15 cellular contexts compared by ENCODE assay signal in the genomic region with DNA sequence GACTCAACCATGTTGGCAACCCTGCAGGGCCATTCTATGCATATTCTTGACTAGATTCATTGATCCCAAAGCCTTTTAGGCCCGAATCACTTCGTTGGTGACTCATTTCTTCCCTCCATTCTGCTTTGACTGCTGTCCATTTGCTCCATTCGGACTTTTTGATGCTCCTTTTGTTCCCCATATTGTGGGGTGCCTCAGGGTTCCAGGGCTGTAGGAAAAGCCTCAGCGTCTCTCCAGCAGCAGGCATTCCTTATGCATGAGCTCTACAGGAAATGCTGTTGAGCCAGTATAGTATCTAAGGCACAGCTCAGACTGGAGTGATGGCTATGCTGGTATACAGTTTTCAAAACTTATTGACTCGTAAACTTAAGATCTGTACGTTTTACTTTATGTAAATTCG.
DNase-seq lines count a peak whose midpoint lies in the region; ATAC-seq and TF ChIP-seq lines count a peak whose summit lies in the region.
"Had no signal": no experiment of that assay in that cellular context is flagged by ENCODE, and none has a peak within 500 bp of the region (broad histone marks: within the 10 kb centered on the region; RNA-seq: fewer than 3 reads in every experiment).

No MANE protein-coding gene starts in this region.

- no peak overlapping the region for H3K18ac ChIP-seq in neuronal stem cell (ENCODE audit: low read length)

- no peak overlapping the region for H2BK12ac ChIP-seq in neuronal stem cell (ENCODE audit: low read length)

- intact Hi-C loops in lower leg skin (cut with DNase I; ENCODE audit: low total_unique reads) (no loop called here), sciatic nerve (cut with DNase I) (no loop called here)

- H3K4me3 ChIP-seq in RWPE2 (ENCODE audit: severe bottlenecking) = no peak overlapping the region
- no peak overlapping the region for H3K4me3 ChIP-seq in epithelial cell of esophagus (ENCODE audit: low read length)
- H3K4me3 ChIP-seq in neuronal stem cell (ENCODE audit: low read length in 2 of 2) = no peak overlapping the region
- no peak overlapping the region for H3K4me3 ChIP-seq in lower leg skin (ENCODE audit: low read depth, poor library complexity, severe bottlenecking)

- H3K79me1 ChIP-seq in neuronal stem cell (ENCODE audit: low read depth, low read length) = no peaks in the 10 kb centered on the region

- no peak overlapping the region for H3K14ac ChIP-seq in neuronal stem cell (ENCODE audit: low read length)

- no peak for TF ChIP-seq POLR2A in lower leg skin (IDR thresholded peaks at IDR 0.05)

- H2BK5ac ChIP-seq in neuronal stem cell (ENCODE audit: low read length) = no peak overlapping the region

- peak overlapping the region; percentile 1 for H3K27ac ChIP-seq in RWPE2 (ENCODE audit: poor library complexity, severe bottlenecking)
- H3K27ac ChIP-seq in neuronal stem cell (replicated peaks; ENCODE audit: low read length) = no peak overlapping the region

- peak overlapping the region; percentile 45 for H2AFZ ChIP-seq in neuronal stem cell (ENCODE audit: low read length)

- TF ChIP-seq CTCF in RWPE2 (IDR thresholded peaks at IDR 0.05; ENCODE audit: poor library complexity, severe bottlenecking) = no peak
- no peak for TF ChIP-seq CTCF in epithelial cell of esophagus (IDR thresholded peaks at IDR 0.05; ENCODE audit: insufficient read depth, low read depth, low read length, missing control alignments)
- TF ChIP-seq CTCF in lower leg skin (IDR thresholded peaks at IDR 0.05) = no peak

- no peak overlapping the region for H2BK15ac ChIP-seq in neuronal stem cell (ENCODE audit: low read length)

- H3K9ac ChIP-seq in neuronal stem cell (ENCODE audit: low read depth, low read length, poor library complexity) = no peak overlapping the region

- no peak overlapping the region for H4K91ac ChIP-seq in neuronal stem cell (ENCODE audit: low read depth, low read length, poor library complexity)

- WGBS in neuronal stem cell (ENCODE audit: extremely low coverage in 2 of 2, insufficient read length in 2 of 2, insufficient replicate concordance in 1 of 2), 2 donors = no CpG with 5 or more reads among the region's 7 CpGs
- WGBS in lower leg skin, 2 donors = 71 to 77% methylated on average over 7 of the region's 7 CpGs

- ATAC-seq in RWPE2 (ENCODE audit: low read depth) = peak; percentile 80
- ATAC-seq in sciatic nerve = no peak

- no peak overlapping the region for H4K8ac ChIP-seq in neuronal stem cell (ENCODE audit: low read depth, low read length)

- DNase-seq in GM03348 (ENCODE audit: low spot score) (peak; percentile 61), RWPE2 (ENCODE audit: low spot score) (no peak), epithelial cell of esophagus (ENCODE audit: low read depth) (peak; percentile 72), neuronal stem cell (ENCODE audit: low spot score) (no peak), KG1 (lab: John Stamatoyannopoulos, UW) (no peak), lower leg skin (ENCODE audit: low spot score in 2 of 2) (no peak), sciatic nerve (ENCODE audit: low spot score) (no peak), C1 segment of cervical spinal cord (lab: John Stamatoyannopoulos, UW) (no peak)
- DNase-seq: activated T-cell treated with anti-CD3 and anti-CD28 coated beads, Interleukin-2, amount 50 U/mL, for 1 hour; amygdala; CD4-positive, alpha-beta T cell; midbrain; NCI-H446 treated with DMSO at 0.1 percent for 48 hours; retina; SHP77 had no signal

- H2BK120ac ChIP-seq in neuronal stem cell (ENCODE audit: low read depth, low read length) = no peak overlapping the region

- no peak overlapping the region for H3K4ac ChIP-seq in neuronal stem cell (ENCODE audit: low read length)

- H3K4me2 ChIP-seq in neuronal stem cell (ENCODE audit: insufficient read depth, low read length, poor library complexity, severe bottlenecking) = no peak overlapping the region

- H3K36me3 ChIP-seq in RWPE2 (ENCODE audit: low read depth) (no peaks in the 10 kb centered on the region), neuronal stem cell (replicated peaks in 1 of 2; ENCODE audit: control insufficient read depth in 2 of 2, insufficient read depth in 2 of 2, low read length in 2 of 2) (no peaks in the 10 kb centered on the region)

- H2AK5ac ChIP-seq in neuronal stem cell (ENCODE audit: low read depth, low read length) = no peak overlapping the region

- H3K9me3 ChIP-seq in RWPE2 (ENCODE audit: severe bottlenecking) (no peaks in the 10 kb centered on the region), neuronal stem cell (replicated peaks in 1 of 2; ENCODE audit: control insufficient read depth in 2 of 2, insufficient read depth in 1 of 2, low read depth in 1 of 2, low read length in 2 of 2) (no peaks in the 10 kb centered on the region)

- H3K27me3 ChIP-seq in RWPE2 (ENCODE audit: insufficient read depth, poor library complexity, severe bottlenecking) (no peaks in the 10 kb centered on the region), neuronal stem cell (ENCODE audit: control insufficient read depth in 3 of 3, insufficient read depth in 3 of 3, low read depth in 1 of 3, low read length in 3 of 3) (no peaks in the 10 kb centered on the region)

- no peak overlapping the region for H3K23ac ChIP-seq in neuronal stem cell (ENCODE audit: low read depth, low read length, poor library complexity)

- H3K4me1 ChIP-seq in RWPE2 (ENCODE audit: insufficient read depth, poor library complexity, severe bottlenecking) (peaks cover 29% of the 10 kb centered on the region), neuronal stem cell (ENCODE audit: control insufficient read depth in 2 of 2, insufficient read depth in 1 of 2, low read depth in 1 of 2, low read length in 2 of 2) (peaks cover 14 to 15% of the 10 kb centered on the region in 2 donors)

Comparison
In these comparisons a context has a peak if more than half of its experiments do, and no peak if none do; other contexts are left out.
1. DNase-seq: peak in GM03348 (single experiment) and epithelial cell of esophagus (single experiment); none in RWPE2 (single experiment), neuronal stem cell (single experiment), KG1 (single experiment), lower leg skin (0 of 2), sciatic nerve (single experiment) and C1 segment of cervical spinal cord (0 of 14).